Comparison of ENCODE assay signal across 22 cellular contexts in genomic region chrX:130995351-130995967, GRCh38.
"Had no signal": no experiment of that assay in that cellular context is flagged by ENCODE, and none has a peak within 500 bp of the region (broad histone marks: within the 10 kb centered on the region; RNA-seq: fewer than 3 reads in every experiment).

No MANE protein-coding gene starts in this region.

- DNase-seq: activated CD4-positive, alpha-beta T cell treated with anti-CD3 and anti-CD28 coated beads for 1 hour; activated CD4-positive, CD25-positive, alpha-beta regulatory T cell; activated CD8-positive, alpha-beta memory T cell treated with anti-CD3 and anti-CD28 coated beads for 24 hours; activated CD8-positive, alpha-beta memory T cell treated with anti-CD3 and anti-CD28 coated beads, Interleukin-2, amount 10 ng/mL, durations not matched to agents 7 days and 5 days; activated effector memory CD4-positive, alpha-beta T cell treated with anti-CD3 and anti-CD28 coated beads, Interleukin-2, amount 50 U/mL, for 16 hours; activated naive CD4-positive, alpha-beta T cell; activated naive CD4-positive, alpha-beta T cell treated with anti-CD3 and anti-CD28 coated beads, Interleukin-2, amount 50 U/mL, for 16 hours; activated naive CD8-positive, alpha-beta T cell treated with anti-CD3 and anti-CD28 coated beads for 36 hours; amniotic stem cell; aorta; MG63; NCI-H1436; NCI-H2081 treated with DMSO at 0.1 percent for 48 hours; NCI-H345; NCI-H524 treated with DMSO at 0.1 percent for 48 hours; NCI-H748 treated with DMSO at 0.1 percent for 48 hours; NK-92 treated with Interleukin-12 subunit alpha and Interleukin-12 subunit beta, amount 100 ng/mL, for 24 hours; Peyer's patch; T1000 had no signal

- H3K9me3 ChIP-seq: MG63, Peyer's patch had no signal

- H3K27me3 ChIP-seq: brain microvascular endothelial cell, MG63, Peyer's patch had no signal

- ATAC-seq: activated CD8-positive, alpha-beta memory T cell treated with anti-CD3 and anti-CD28 coated beads, Interleukin-2, amount 10 ng/mL, durations not matched to agents 7 days and 5 days; PC-3 had no signal

- H3K4me1 ChIP-seq: Peyer's patch had no signal

- H3K27ac ChIP-seq: brain microvascular endothelial cell, Peyer's patch, WERI-Rb-1 had no signal

- H3K4me3 ChIP-seq: MG63, Peyer's patch had no signal

- H3K36me3 ChIP-seq: brain microvascular endothelial cell, MG63, Peyer's patch, WERI-Rb-1 had no signal
